ENCODE assay signal across 8 cellular contexts in the genomic region with DNA sequence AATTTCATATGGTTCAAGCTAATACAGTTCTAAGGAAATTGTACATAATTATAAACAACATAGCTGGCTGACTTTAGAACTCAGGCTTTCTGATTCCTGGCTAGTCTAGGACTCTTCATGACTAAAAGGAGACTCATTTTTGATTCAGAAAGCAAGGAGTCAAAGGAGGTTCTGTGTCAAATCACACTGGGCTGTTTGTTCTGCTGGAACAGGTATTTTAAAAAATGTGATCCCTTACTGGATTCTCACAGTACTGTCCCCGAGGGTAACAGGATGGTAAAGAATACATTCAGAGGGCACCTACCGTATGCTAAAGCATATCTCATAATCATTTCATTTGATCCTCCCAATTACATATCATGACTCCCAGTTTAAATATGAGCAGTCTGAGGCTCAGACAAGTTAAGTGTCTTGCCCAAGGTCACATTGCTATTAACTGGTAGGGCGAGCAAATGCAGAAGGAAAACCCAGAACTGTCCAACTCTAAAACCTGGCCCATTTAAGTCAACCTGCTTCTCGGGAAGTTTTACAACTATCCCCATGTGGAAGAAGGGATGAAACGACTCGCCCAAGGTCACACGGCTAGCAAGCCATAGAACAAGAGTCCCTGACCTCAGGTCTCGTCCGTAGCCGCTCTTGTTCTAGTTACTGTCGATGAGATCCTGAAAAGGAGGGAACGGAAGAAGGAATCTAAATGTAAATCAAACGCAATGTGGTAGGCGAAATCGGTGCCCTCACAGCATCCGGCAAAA. TPM values are rescaled to one million over a fixed set of nuclear protein-coding genes. Genes with fewer than 3 reads are reported as not detected.
DNase-seq lines count a peak whose midpoint lies in the region; ATAC-seq and TF ChIP-seq lines count a peak whose summit lies in the region.

No MANE protein-coding gene starts in this region.

- H3K9me3 ChIP-seq in mononuclear cell (ENCODE audit: low read depth, low read length): no peaks in the 10 kb centered on the region

- H3K4me3 ChIP-seq in dorsolateral prefrontal cortex (peak overlapping the region; percentile 72 to 100 (median 95)), mononuclear cell (ENCODE audit: low read length) (peak overlapping the region; percentile 89)

- peak; percentile 11 for ATAC-seq in GM21619 (IDR thresholded peaks at IDR 0.05; ENCODE audit: unreplicated experiment)

- intact Hi-C loops in dorsolateral prefrontal cortex (cut with DNase I): no loop called here

- no peaks in the 10 kb centered on the region for H3K27me3 ChIP-seq in dorsolateral prefrontal cortex
- no peaks in the 10 kb centered on the region for H3K27me3 ChIP-seq in mononuclear cell (ENCODE audit: insufficient read depth, low read length)

- no peak for TF ChIP-seq CTCF in dorsolateral prefrontal cortex (IDR thresholded peaks at IDR 0.05 in 54 of 56, conservative IDR thresholded peaks at IDR 0.05 in 2 of 56; ENCODE audit: low read depth in 1 of 56, partially characterized antibody in 56 of 56)

- peak overlapping the region in 52 of 59 donors; percentile 1 to 94 (median 73) for H3K27ac ChIP-seq in dorsolateral prefrontal cortex

- H3K4me1 ChIP-seq in mononuclear cell (ENCODE audit: insufficient read depth, low read length): peaks cover 12% of the 10 kb centered on the region

- DNase-seq in ELR (ENCODE audit: low read depth) (peak; percentile 36), NCI-H2029 treated with DMSO at 0.1 percent for 48 hours (lab: John Stamatoyannopoulos, UW) (peak; percentile 67), dorsolateral prefrontal cortex (no peak), DMS114 treated with DMSO at 0.1 percent for 48 hours (lab: John Stamatoyannopoulos, UW; ENCODE audit: unreplicated experiment) (no peak), HPDE6-E6E7 (ENCODE audit: extremely low spot score) (no peak)
- no peak for DNase-seq in stimulated activated CD4-positive, alpha-beta T cell treated with anti-CD3 and anti-CD28 coated beads, Interleukin-4, amount 100 ng/mL, for 24 hours

RNA-seq across cellular contexts. Expression of a gene that starts 0.7 kb away (rescaled TPM):
- total RNA-seq in dorsolateral prefrontal cortex: 10 to 100 TPM; 37.7 to 86.1 (median 60.1) TPM
- 52.8 TPM for total RNA-seq in mononuclear cell

Comparison
In these comparisons a context has a peak if more than half of its experiments do, and no peak if none do; other contexts are left out.
1. DNase-seq: peak in ELR (single experiment) and NCI-H2029 treated with DMSO at 0.1 percent for 48 hours (single experiment); none in dorsolateral prefrontal cortex (0 of 10), DMS114 treated with DMSO at 0.1 percent for 48 hours (single experiment), stimulated activated CD4-positive, alpha-beta T cell treated with anti-CD3 and anti-CD28 coated beads, Interleukin-4, amount 100 ng/mL, for 24 hours (single experiment) and HPDE6-E6E7 (single experiment).